In genomic region chr19:962683-963385, GRCh38 we compare ENCODE assay signal across 16 cellular contexts. TPM values are rescaled to one million over a fixed set of nuclear protein-coding genes. Genes with fewer than 3 reads are reported as not detected.
DNase-seq lines count a peak whose midpoint lies in the region; ATAC-seq and TF ChIP-seq lines count a peak whose summit lies in the region.
"Had no signal": no experiment of that assay in that cellular context is flagged by ENCODE, and none has a peak within 500 bp of the region (broad histone marks: within the 10 kb centered on the region; RNA-seq: fewer than 3 reads in every experiment).

No MANE protein-coding gene starts in this region.

- TF ChIP-seq POLR2A in IMR-90 (IDR thresholded peaks at IDR 0.05; ENCODE audit: low read depth, low read length): no peak

- peaks cover 48% of the 10 kb centered on the region for H3K36me3 Mint-ChIP-seq in WTC11
- peaks cover 30% of the 10 kb centered on the region for H3K36me3 Mint-ChIP-seq in mesothelial cell of epicardium
- no peaks in the 10 kb centered on the region for H3K36me3 Mint-ChIP-seq in natural killer cell

- H3K27me3 Mint-ChIP-seq in WTC11 (ENCODE audit: low read depth) (no peaks in the 10 kb centered on the region), mesothelial cell of epicardium (ENCODE audit: low read depth) (no peaks in the 10 kb centered on the region), natural killer cell (ENCODE audit: low read depth in 2 of 2) (no peaks in the 10 kb centered on the region)
- H3K27me3 Mint-ChIP-seq: CD4-positive, alpha-beta memory T cell had no signal

- H3K9ac ChIP-seq in IMR-90 (ENCODE audit: low read depth, low read length): no peak overlapping the region
- H3K9ac ChIP-seq: SK-N-SH had no signal

- H4K5ac ChIP-seq in IMR-90 (ENCODE audit: low read depth, low read length): no peak overlapping the region

- H3K9me1 ChIP-seq in IMR-90 (ENCODE audit: insufficient read depth, low read length): peaks cover 6% of the 10 kb centered on the region; the same call in 1 of the 2 replicates

- H3K27me3 ChIP-seq in IMR-90 (ENCODE audit: control insufficient read depth, insufficient read depth, low read length): no peaks in the 10 kb centered on the region
- H3K27me3 ChIP-seq: BE2C had no signal

- H3K4me2 ChIP-seq in IMR-90 (ENCODE audit: low read depth, low read length): no peak overlapping the region
- H3K4me2 ChIP-seq: SK-N-SH had no signal

- 0 out of 2 replicates have a peak overlapping the region, but pooled peaks have one; percentile 51 for H3K27ac Mint-ChIP-seq in WTC11
- peak overlapping the region; percentile 65 for H3K27ac Mint-ChIP-seq in mesothelial cell of epicardium
- no peak overlapping the region for H3K27ac Mint-ChIP-seq in natural killer cell

- H3K18ac ChIP-seq in IMR-90 (ENCODE audit: low read depth, low read length): no peak overlapping the region

- H3K4me3 ChIP-seq in IMR-90 (ENCODE audit: insufficient read depth, low read depth, low read length): no peak overlapping the region

- H3K56ac ChIP-seq in IMR-90 (ENCODE audit: extremely low read depth, insufficient read depth, low read length): no peak overlapping the region

- DNase-seq in IMR-90 (no peak), WTC11 (ENCODE audit: low spot score) (no peak), mesothelial cell of epicardium (ENCODE audit: low spot score in 2 of 2, unreplicated experiment in 2 of 2) (no peak), RKO (ENCODE audit: low spot score) (no peak), ACHN (no peak), natural killer cell (no peak)
- DNase-seq: DMS79 treated with DMSO at 0.1 percent for 48 hours; NCI-H1092; NCI-H2107; NCI-H526 treated with DMSO at 0.1 percent for 48 hours; NK-92 treated with Interleukin-12 subunit alpha and Interleukin-12 subunit beta, amount 100 ng/mL, for 24 hours; SK-N-SH had no signal

- no peak overlapping the region for H3K14ac ChIP-seq in IMR-90 (replicated peaks; ENCODE audit: low read depth, low read length)

- peak overlapping the region; percentile 3; the same call in 1 of the 2 replicates for H3K27ac ChIP-seq in IMR-90 (ENCODE audit: insufficient read depth, low read length)

- dilution Hi-C loops in IMR-90 (cut with HindIII; ENCODE audit: low sequenced_read_pairs, unreplicated experiment): no loop called here

- peak overlapping the region; percentile 86; the same call in 1 of the 2 replicates for H2AK5ac ChIP-seq in IMR-90 (ENCODE audit: low read depth, low read length)

- 0 out of 2 replicates have a peak overlapping the region, but pooled peaks have one; percentile 8 for H2BK120ac ChIP-seq in IMR-90 (ENCODE audit: low read depth, low read length)

- H3K23ac ChIP-seq in IMR-90 (ENCODE audit: low read depth, low read length): no peak overlapping the region

- peaks cover 46 to 78% of the 10 kb centered on the region in 2 experiments for H3K79me1 ChIP-seq in IMR-90 (ENCODE audit: low read depth in 1 of 2, low read length in 2 of 2)

- POLR2A ChIA-PET in IMR-90 (lab: Charles Lee; ENCODE audit: unreplicated experiment): no interaction called here
- POLR2A ChIA-PET in WTC11 (lab: Charles Lee): interaction anchor here (0.6 kb wide), 1 partner anchor 271 kb away, joined by 7 read pairs; no protein-coding TSS in a partner anchor

- H4K91ac ChIP-seq in IMR-90 (ENCODE audit: insufficient read depth, low read depth, low read length): no peak overlapping the region; the same call in 1 of the 2 replicates

- peaks cover 14% of the 10 kb centered on the region for H3K4me1 Mint-ChIP-seq in WTC11
- H3K4me1 Mint-ChIP-seq in mesothelial cell of epicardium: peaks cover 29% of the 10 kb centered on the region
- H3K4me1 Mint-ChIP-seq in natural killer cell: no peaks in the 10 kb centered on the region

- no TSS peak for BruUV-seq in IMR-90 (replicated peaks; lab: Mats Ljungman, UMichigan)

- H3K4me3 Mint-ChIP-seq in WTC11 (no peak overlapping the region), mesothelial cell of epicardium (no peak overlapping the region), natural killer cell (no peak overlapping the region)
- H3K4me3 Mint-ChIP-seq: CD4-positive, alpha-beta memory T cell had no signal

- H2BK15ac ChIP-seq in IMR-90 (ENCODE audit: low read depth, low read length): no peak overlapping the region

- intact Hi-C loops in IMR-90 (cut with micrococcal nuclease) (loop anchor here (2.0 kb wide), 1 partner anchor 30 kb away; no protein-coding TSS in a partner anchor), natural killer cell (cut with micrococcal nuclease) (no loop called here)

- no peaks in the 10 kb centered on the region for H3K9me3 ChIP-seq in IMR-90 (ENCODE audit: control insufficient read depth, insufficient read depth, low read length)
- H3K9me3 ChIP-seq: BE2C, SK-N-SH had no signal

- peaks cover 71% of the 10 kb centered on the region for H3K36me3 ChIP-seq in IMR-90 (ENCODE audit: control insufficient read depth, insufficient read depth, low read length)

- no peak overlapping the region for H2BK5ac ChIP-seq in IMR-90 (ENCODE audit: low read depth, low read length, poor library complexity, severe bottlenecking)

- peaks cover 13% of the 10 kb centered on the region for H3K9me3 Mint-ChIP-seq in WTC11
- H3K9me3 Mint-ChIP-seq in mesothelial cell of epicardium: peaks cover 4% of the 10 kb centered on the region
- no peaks in the 10 kb centered on the region for H3K9me3 Mint-ChIP-seq in natural killer cell

- peaks cover 27% of the 10 kb centered on the region; the same call in 1 of the 2 replicates for H4K20me1 ChIP-seq in IMR-90 (ENCODE audit: insufficient read depth, low read length)

- WGBS in IMR-90 (ENCODE audit: extremely low coverage in 2 of 2, insufficient read length in 1 of 2), 2 experiments: 87% methylated on average over 17 of the region's 30 CpGs; no CpG with 5 or more reads in 1 of the 2 experiments

- no peak overlapping the region for H2AFZ ChIP-seq in IMR-90 (replicated peaks; ENCODE audit: low read length, poor library complexity)

- 0 out of 4 replicates have a peak overlapping the region, but pooled peaks of 1 of the 2 experiments have one; percentile 25 for H4K8ac ChIP-seq in IMR-90 (ENCODE audit: low read depth in 2 of 2, low read length in 2 of 2)

- in situ Hi-C loops in IMR-90 (cut with MboI; ENCODE audit: low sequenced_read_pairs): no loop called here
- in situ Hi-C loops in ACHN (cut with HindIII; ENCODE audit: low pct_ligation_motif_present, low pct_unique_long_range_greater_than_20kb, low sequenced_read_pairs): no loop called here

- H3K4me1 ChIP-seq in IMR-90 (ENCODE audit: control insufficient read depth, insufficient read depth, low read length): peaks cover 7% of the 10 kb centered on the region
- H3K4me1 ChIP-seq: BE2C had no signal

- CTCF ChIA-PET in IMR-90 (lab: Yijun Ruan, JAX) (no interaction called here), WTC11 (lab: Charles Lee) (interaction anchor here (1.2 kb wide), 1 partner anchor 8 kb away, joined by 4 read pairs; no protein-coding TSS in a partner anchor)

- no peak overlapping the region for H2BK20ac ChIP-seq in IMR-90 (ENCODE audit: low read depth, low read length)

- TF ChIP-seq CTCF in IMR-90 (conservative IDR thresholded peaks at IDR 0.05; ENCODE audit: low read depth, low read length) (no peak), WTC11 (IDR thresholded peaks at IDR 0.05) (no peak), mesothelial cell of epicardium (IDR thresholded peaks at IDR 0.05; ENCODE audit: unreplicated experiment) (no peak), natural killer cell (IDR thresholded peaks at IDR 0.05) (no peak)

- no peak overlapping the region for H3K4ac ChIP-seq in IMR-90 (ENCODE audit: low read depth, low read length)

- no peak for TF ChIP-seq RAD21 in IMR-90 (IDR thresholded peaks at IDR 0.05; ENCODE audit: low read length)

- ATAC-seq in IMR-90 (ENCODE audit: low read depth): no peak
- no peak for ATAC-seq in WTC11
- ATAC-seq in natural killer cell: no peak
- ATAC-seq: Right ventricle myocardium inferior had no signal

- peak overlapping the region; percentile 61 for H2AK9ac ChIP-seq in IMR-90 (replicated peaks; ENCODE audit: low read depth, low read length, poor library complexity)

RNA-seq across cellular contexts. Expression of gene WDR18, which starts 21.3 kb away (rescaled TPM):
- total RNA-seq in IMR-90 (2012; rRNA removed) (37.1 and 38.9 TPM in 2 replicates), WTC11 (2021) (140 to 147 TPM (median 146 TPM) in 3 replicates), mesothelial cell of epicardium (59.3 to 65.2 TPM (median 59.4 TPM) in 3 replicates), natural killer cell (10 to 100 TPM; 17.5 to 25.4 (median 22.7) TPM)
- 56.9 and 74.5 TPM in 2 replicates for polyA plus RNA-seq in IMR-90 (2012; rRNA removed)
- 28.1 and 66.5 TPM in 2 replicates for polyA plus RNA-seq in IMR-90 (2012; cell fraction: cytosol; rRNA removed)
- polyA plus RNA-seq in IMR-90 (2012; cell fraction: nucleus; rRNA removed; ENCODE audit: low replicate concordance): 114 and 350 TPM in 2 replicates

RNA-seq across cellular contexts. Expression of gene ARID3A, which starts 37.0 kb away (rescaled TPM):
- total RNA-seq in IMR-90 (2012; rRNA removed) (16.0 and 16.7 TPM in 2 replicates), WTC11 (2021) (102 to 116 TPM (median 113 TPM) in 3 replicates), mesothelial cell of epicardium (65.9 to 72.4 TPM (median 70.6 TPM) in 3 replicates), natural killer cell (10 to 100 TPM; 15.9 to 24.6 (median 24.2) TPM)
- 23.1 and 29.4 TPM in 2 replicates for polyA plus RNA-seq in IMR-90 (2012; rRNA removed)
- polyA plus RNA-seq in IMR-90 (2012; cell fraction: cytosol; rRNA removed): 11.4 and 20.8 TPM in 2 replicates
- 47.6 and 91.2 TPM in 2 replicates for polyA plus RNA-seq in IMR-90 (2012; cell fraction: nucleus; rRNA removed; ENCODE audit: low replicate concordance)

RNA-seq across cellular contexts. Expression of gene GRIN3B, which starts 37.4 kb away (rescaled TPM):
- under 0.01 and 0.28 TPM in 2 replicates for total RNA-seq in IMR-90 (2012; rRNA removed)
- polyA plus RNA-seq in IMR-90 (2012; rRNA removed): 0.91 and 1.8 TPM in 2 replicates
- 1.0 and 2.6 TPM in 2 replicates for polyA plus RNA-seq in IMR-90 (2012; cell fraction: cytosol; rRNA removed)
- polyA plus RNA-seq in IMR-90 (2012; cell fraction: nucleus; rRNA removed; ENCODE audit: low replicate concordance): 6.9 and 13.4 TPM in 2 replicates
- 1.9 to 2.5 TPM (median 2.4 TPM) in 3 replicates for total RNA-seq in WTC11 (2021)
- total RNA-seq in mesothelial cell of epicardium: 0.29 to 0.36 TPM (median 0.34 TPM) in 3 replicates
- under 1 TPM in 2 of 3 donors, not detected in 1; 0.09 to 0.15 TPM for total RNA-seq in natural killer cell
- total RNA-seq: CD4-positive, alpha-beta memory T cell; HT-29 had no signal
- polyA plus RNA-seq: CD4-positive, alpha-beta memory T cell had no signal

RNA-seq across cellular contexts. Expression of gene KISS1R, which starts 45.7 kb away (rescaled TPM):
- total RNA-seq in IMR-90 (2012; rRNA removed) (not detected in 2 replicates), WTC11 (2021) (2.9 to 4.4 TPM (median 3.6 TPM) in 3 replicates), mesothelial cell of epicardium (1.0 to 1.5 TPM (median 1.1 TPM) in 3 replicates), natural killer cell (under 1 TPM in 1 of 3 donors, not detected in 2; 0.31 TPM)
- polyA plus RNA-seq in IMR-90 (2012; rRNA removed): not detected in 2 replicates
- polyA plus RNA-seq in IMR-90 (2012; cell fraction: cytosol; rRNA removed): 0.02 and 0.09 TPM in 2 replicates
- polyA plus RNA-seq in IMR-90 (2012; cell fraction: nucleus; rRNA removed; ENCODE audit: low replicate concordance): 0.13 TPM in 1 of 2 replicates, not detected in the other
- total RNA-seq: HT-29, Right ventricle myocardium inferior had no signal
- polyA plus RNA-seq: SK-N-SH had no signal

RNA-seq across cellular contexts. Expression of gene R3HDM4, which starts 49.8 kb away (rescaled TPM):
- total RNA-seq in IMR-90 (2012; rRNA removed): 8.9 and 9.0 TPM in 2 replicates
- polyA plus RNA-seq in IMR-90 (2012; rRNA removed): 51.5 and 52.5 TPM in 2 replicates
- polyA plus RNA-seq in IMR-90 (2012; cell fraction: cytosol; rRNA removed): 36.9 and 69.3 TPM in 2 replicates
- 60.4 and 87.8 TPM in 2 replicates for polyA plus RNA-seq in IMR-90 (2012; cell fraction: nucleus; rRNA removed; ENCODE audit: low replicate concordance)
- 85.5 to 99.5 TPM (median 88.3 TPM) in 3 replicates for total RNA-seq in WTC11 (2021)
- total RNA-seq in mesothelial cell of epicardium: 47.4 to 50.5 TPM (median 49.5 TPM) in 3 replicates
- total RNA-seq in natural killer cell: 100 to 1,000 TPM in 1 of 3 donors, 10 to 100 TPM in 2; 88.7 to 106 (median 97.8) TPM

Comparison
In these comparisons a context has a peak if more than half of its experiments do, and no peak if none do; other contexts are left out.
1. H3K27ac Mint-ChIP-seq: peak in WTC11 (single experiment) and mesothelial cell of epicardium (single experiment); none in natural killer cell (0 of 2).